In genomic region chr19:35545855-35546381, GRCh38 we compare ENCODE assay signal across 1 cellular context.
TF ChIP-seq lines count a peak whose summit lies in the region.

No MANE protein-coding gene starts in this region.

TF ChIP-seq in HepG2, 621 proteins besides CTCF, POLR2A, EP300 and RAD21:
- TF ChIP-seq KDM5B (CRISPR knock-in tag; IDR thresholded peaks at IDR 0.05; ENCODE audit: borderline replicate concordance), result peak; percentile 5; the same call in 1 of the 2 replicates
- no peak for TF ChIP-seq ZMYM3 (CRISPR knock-in tag; IDR thresholded peaks at IDR 0.05)
- peak; percentile 32; the same call in 1 of the 2 replicates for TF ChIP-seq ZNF564 (CRISPR knock-in tag; IDR thresholded peaks at IDR 0.05)
- no peak for TF ChIP-seq ZBTB26 (CRISPR knock-in tag; IDR thresholded peaks at IDR 0.05; ENCODE audit: borderline replicate concordance)
- 0 out of 2 replicates have a peak, but pooled peaks have one; percentile 15 for TF ChIP-seq ZNF713 (CRISPR knock-in tag; IDR thresholded peaks at IDR 0.05)
- TF ChIP-seq ZNF142 (CRISPR knock-in tag; IDR thresholded peaks at IDR 0.05), result 0 out of 2 replicates have a peak, but pooled peaks have one; percentile 12
- no peak for TF ChIP-seq RELA (CRISPR knock-in tag; IDR thresholded peaks at IDR 0.05)
- peak; percentile 3; the same call in 1 of the 2 replicates for TF ChIP-seq CCDC6 (CRISPR knock-in tag; IDR thresholded peaks at IDR 0.05)
- TF ChIP-seq POGK (CRISPR knock-in tag; conservative IDR thresholded peaks at IDR 0.05), result no peak
- peak; percentile 38; the same call in 1 of the 2 replicates for TF ChIP-seq ZNF605 (CRISPR knock-in tag; IDR thresholded peaks at IDR 0.05)
- 0 out of 2 replicates have a peak, but pooled peaks have one; percentile 0 for TF ChIP-seq SALL1 (CRISPR knock-in tag; IDR thresholded peaks at IDR 0.05)
- no peak for TF ChIP-seq ATRX (CRISPR knock-in tag; IDR thresholded peaks at IDR 0.05; ENCODE audit: borderline replicate concordance)
- TF ChIP-seq ZNF552 (CRISPR knock-in tag; IDR thresholded peaks at IDR 0.05; ENCODE audit: borderline replicate concordance), result 0 out of 2 replicates have a peak, but pooled peaks have one; percentile 50
- no peak for TF ChIP-seq PAX8 (CRISPR knock-in tag; IDR thresholded peaks at IDR 0.05; ENCODE audit: borderline replicate concordance)
- TF ChIP-seq KAT2B (IDR thresholded peaks at IDR 0.05; ENCODE audit: borderline replicate concordance, low read depth, low read length), result no peak
- peak; percentile 4; the same call in 1 of the 2 replicates for TF ChIP-seq ZNF687 (CRISPR knock-in tag; IDR thresholded peaks at IDR 0.05)
- TF ChIP-seq ZNF567 (CRISPR knock-in tag; IDR thresholded peaks at IDR 0.05; ENCODE audit: borderline replicate concordance), result no peak
- 0 out of 2 replicates have a peak, but pooled peaks have one; percentile 35 for TF ChIP-seq NCOA1 (CRISPR knock-in tag; IDR thresholded peaks at IDR 0.05)
- peak; percentile 24; the same call in 1 of the 2 replicates for TF ChIP-seq KDM5A (IDR thresholded peaks at IDR 0.05; ENCODE audit: borderline replicate concordance, low read length)
- peak; percentile 75 for TF ChIP-seq PATZ1 (CRISPR knock-in tag; IDR thresholded peaks at IDR 0.05)
- TF ChIP-seq ZNF232 (CRISPR knock-in tag; IDR thresholded peaks at IDR 0.05; ENCODE audit: borderline replicate concordance), result 0 out of 2 replicates have a peak, but pooled peaks have one; percentile 25
- TF ChIP-seq SP1 (IDR thresholded peaks at IDR 0.05), result no peak
- TF ChIP-seq SP1 (CRISPR knock-in tag; IDR thresholded peaks at IDR 0.05), result 0 out of 2 replicates have a peak, but pooled peaks have one; percentile 1
